Comparison of ENCODE assay signal across 1 cellular context in genomic region chr1:168145184-168146159, GRCh38.
A peak's percentile ranks its signal among the peaks of the same experiment; 100 is the strongest.
TF ChIP-seq lines count a peak whose summit lies in the region.

No MANE protein-coding gene starts in this region.

TF ChIP-seq in GM12878, 131 proteins besides CTCF, POLR2A, EP300 and RAD21 (continued from another document and continues in another):
- TF ChIP-seq ZBTB40 (IDR thresholded peaks at IDR 0.05; ENCODE audit: borderline replicate concordance): no peak
- no peak for TF ChIP-seq NR2F1 (conservative IDR thresholded peaks at IDR 0.05)
- TF ChIP-seq TAF1 (IDR thresholded peaks at IDR 0.05; ENCODE audit: borderline replicate concordance, low read depth, low read length): 0 out of 2 replicates have a peak, but pooled peaks have one; percentile 42
- no peak for TF ChIP-seq ZNF384 (IDR thresholded peaks at IDR 0.05; ENCODE audit: borderline replicate concordance, low read depth, low read length)
- no peak for TF ChIP-seq TBL1XR1 (IDR thresholded peaks at IDR 0.05; ENCODE audit: low read depth, low read length)
- TF ChIP-seq ZBED1 (IDR thresholded peaks at IDR 0.05; ENCODE audit: borderline replicate concordance): no peak
- TF ChIP-seq TCF12 (IDR thresholded peaks at IDR 0.05; ENCODE audit: low read depth, low read length): peak; percentile 63; the same call in 1 of the 2 replicates
- no peak for TF ChIP-seq IRF4 (IDR thresholded peaks at IDR 0.05; ENCODE audit: low read depth, low read length)
- TF ChIP-seq RELB (IDR thresholded peaks at IDR 0.05; ENCODE audit: low read depth): no peak
- TF ChIP-seq EED (IDR thresholded peaks at IDR 0.05; ENCODE audit: low read depth): no peak
- 0 out of 2 replicates have a peak, but pooled peaks have one; percentile 40 for TF ChIP-seq TCF3 (IDR thresholded peaks at IDR 0.05; ENCODE audit: borderline replicate concordance, insufficient read depth, low read depth, low read length)
- no peak for TF ChIP-seq CEBPB (IDR thresholded peaks at IDR 0.05; ENCODE audit: borderline replicate concordance in 1 of 2, low read depth in 2 of 2, low read length in 2 of 2)
- no peak for TF ChIP-seq ZNF274 (IDR thresholded peaks at IDR 0.05; ENCODE audit: insufficient read depth, insufficient read length)
- no peak for TF ChIP-seq ELK1 (IDR thresholded peaks at IDR 0.05; ENCODE audit: low read depth, low read length)
- TF ChIP-seq CBX5 (IDR thresholded peaks at IDR 0.05; ENCODE audit: low read depth): no peak
- no peak for TF ChIP-seq SIX5 (IDR thresholded peaks at IDR 0.05; ENCODE audit: low read depth, low read length, severe bottlenecking)
- TF ChIP-seq IKZF2 (IDR thresholded peaks at IDR 0.05): no peak
- TF ChIP-seq SMAD5 (IDR thresholded peaks at IDR 0.05; ENCODE audit: low read depth): no peak
- no peak for TF ChIP-seq RFX5 (IDR thresholded peaks at IDR 0.05; ENCODE audit: low read depth, low read length)
- TF ChIP-seq SKIL (IDR thresholded peaks at IDR 0.05; ENCODE audit: low read depth, poor library complexity, severe bottlenecking): no peak
- no peak for TF ChIP-seq BRCA1 (IDR thresholded peaks at IDR 0.05; ENCODE audit: low read depth, low read length)
- TF ChIP-seq PKNOX1 (IDR thresholded peaks at IDR 0.05): no peak
- TF ChIP-seq NR2C1 (IDR thresholded peaks at IDR 0.05): 0 out of 2 replicates have a peak, but pooled peaks have one; percentile 13
- TF ChIP-seq CHD2 (IDR thresholded peaks at IDR 0.05; ENCODE audit: borderline replicate concordance, low read depth, low read length): no peak
- TF ChIP-seq CHD1 (IDR thresholded peaks at IDR 0.05; ENCODE audit: low read depth, low read length): no peak
- no peak for TF ChIP-seq SREBF2 (IDR thresholded peaks at IDR 0.05; ENCODE audit: low read length)
- no peak for TF ChIP-seq MEF2A (IDR thresholded peaks at IDR 0.05; ENCODE audit: insufficient read depth, low read depth, low read length)
- TF ChIP-seq SREBF1 (IDR thresholded peaks at IDR 0.05; ENCODE audit: low read length): no peak
- TF ChIP-seq NRF1 (conservative IDR thresholded peaks at IDR 0.05; ENCODE audit: low read depth, low read length): no peak
- no peak for TF ChIP-seq BMI1 (IDR thresholded peaks at IDR 0.05; ENCODE audit: borderline replicate concordance)
- no peak for TF ChIP-seq GABPA (IDR thresholded peaks at IDR 0.05; ENCODE audit: low read depth)
- no peak for TF ChIP-seq PRDM15 (CRISPR knock-in tag; IDR thresholded peaks at IDR 0.05)
- no peak for TF ChIP-seq HSF1 (IDR thresholded peaks at IDR 0.05; ENCODE audit: low read depth, low read length)
- no peak for TF ChIP-seq ZNF207 (IDR thresholded peaks at IDR 0.05; ENCODE audit: borderline replicate concordance)
- TF ChIP-seq RBBP5 (conservative IDR thresholded peaks at IDR 0.05): no peak
- TF ChIP-seq SMARCA5 (IDR thresholded peaks at IDR 0.05): peak; percentile 69; the same call in 1 of the 2 replicates
- TF ChIP-seq CBFB (IDR thresholded peaks at IDR 0.05; ENCODE audit: low read depth): no peak
- no peak for TF ChIP-seq PML (IDR thresholded peaks at IDR 0.05; ENCODE audit: low read length)
- no peak for TF ChIP-seq E4F1 (IDR thresholded peaks at IDR 0.05; ENCODE audit: borderline replicate concordance, partially characterized antibody)
- TF ChIP-seq IRF3 (IDR thresholded peaks at IDR 0.05): no peak
- TF ChIP-seq MLLT1 (IDR thresholded peaks at IDR 0.05): no peak
- peak; percentile 39; the same call in 1 of the 2 replicates for TF ChIP-seq SMC3 (IDR thresholded peaks at IDR 0.05; ENCODE audit: borderline replicate concordance, low read length)
